ENCODE assay signal across 8 cellular contexts in genomic region chr1:155232001-155232978, GRCh38. TPM values are rescaled to one million over a fixed set of nuclear protein-coding genes. Genes with fewer than 3 reads are reported as not detected.
DNase-seq lines count a peak whose midpoint lies in the region; ATAC-seq and TF ChIP-seq lines count a peak whose summit lies in the region.
"Not testable (repeated sequence)": the region's sequence is repeated elsewhere in the genome, so short reads cannot be mapped to it uniquely, and the experiment has no call there.

No MANE protein-coding gene starts in this region.

- WGBS in esophagus muscularis mucosa: 42% methylated on average over 8 of the region's 13 CpGs
- WGBS in right cardiac atrium: 50% methylated on average over 13 of the region's 13 CpGs
- 43 to 56% methylated on average over 7 to 8 of the region's 13 CpGs for WGBS in thyroid gland, 2 donors

- DNase-seq in AG10803 (ENCODE audit: low read depth) (peak; percentile 81), astrocyte of the hippocampus (ENCODE audit: low read depth, low spot score) (peak; percentile 95), right cardiac atrium (peak; percentile 77 to 90 (median 87)), sciatic nerve (ENCODE audit: low spot score) (peak; percentile 74), thyroid gland (peak; percentile 75 to 77)
- not testable (repeated sequence) for DNase-seq in SJSA1 (ENCODE audit: low read depth in 1 of 2, low spot score in 2 of 2); esophagus muscularis mucosa (ENCODE audit: extremely low spot score)

- H3K36me3 ChIP-seq in SJSA1 (peaks cover 11% of the 10 kb centered on the region), esophagus muscularis mucosa (peaks cover 11 to 23% (median 16%) of the 10 kb centered on the region in 4 donors), neutrophil (peaks cover 29% of the 10 kb centered on the region)
- not testable (repeated sequence) for H3K36me3 ChIP-seq in thyroid gland

- not testable (repeated sequence) for TF ChIP-seq POLR2A in esophagus muscularis mucosa (IDR thresholded peaks at IDR 0.05; ENCODE audit: low read depth); thyroid gland (IDR thresholded peaks at IDR 0.05)

- not testable (repeated sequence) for TF ChIP-seq CTCF in AG10803 (conservative IDR thresholded peaks at IDR 0.05; ENCODE audit: low read length); esophagus muscularis mucosa (IDR thresholded peaks at IDR 0.05); neutrophil (IDR thresholded peaks at IDR 0.05); thyroid gland (IDR thresholded peaks at IDR 0.05)

- H3K9me3 ChIP-seq in SJSA1 (replicated peaks); esophagus muscularis mucosa; right cardiac atrium (ENCODE audit: control insufficient read depth, low read length); neutrophil; thyroid gland: not testable (repeated sequence)

- not testable (repeated sequence) for TF ChIP-seq EP300 in esophagus muscularis mucosa (IDR thresholded peaks at IDR 0.05)

- intact Hi-C loops in esophagus muscularis mucosa (cut with DNase I); right cardiac atrium (cut with DNase I); thyroid gland (cut with DNase I): not testable (repeated sequence)
- intact Hi-C loops in sciatic nerve (cut with DNase I): loop anchor here (5.0 kb wide), 1 partner anchor 1510 kb away; the partner anchor contains the start of gene MRPL24

- not testable (repeated sequence) for H3K27me3 ChIP-seq in SJSA1 (replicated peaks); esophagus muscularis mucosa; right cardiac atrium (ENCODE audit: control insufficient read depth, insufficient read depth); neutrophil; thyroid gland

- H3K4me3 ChIP-seq in AG10803 (ENCODE audit: low read length); SJSA1; esophagus muscularis mucosa; right cardiac atrium (ENCODE audit: low read length); neutrophil (ENCODE audit: low read depth in 1 of 2, low read length in 1 of 2); thyroid gland (replicated peaks in 1 of 3): not testable (repeated sequence)

- H3K27ac ChIP-seq in SJSA1: 0 out of 2 replicates have a peak overlapping the region, but pooled peaks have one; percentile 25
- H3K27ac ChIP-seq in esophagus muscularis mucosa (replicated peaks in 1 of 4): peak overlapping the region; percentile 66 to 74 (median 68)
- peak overlapping the region; percentile 44 for H3K27ac ChIP-seq in right cardiac atrium (ENCODE audit: low read length)
- peak overlapping the region; percentile 35 for H3K27ac ChIP-seq in neutrophil
- peak overlapping the region; percentile 17 to 59 (median 41) for H3K27ac ChIP-seq in thyroid gland

- H3K4me1 ChIP-seq in SJSA1 (replicated peaks): peaks cover 12% of the 10 kb centered on the region
- H3K4me1 ChIP-seq in esophagus muscularis mucosa: peaks cover 6 to 26% (median 25%) of the 10 kb centered on the region in 4 donors
- not testable (repeated sequence) for H3K4me1 ChIP-seq in right cardiac atrium (ENCODE audit: control insufficient read depth, insufficient read depth, low read length)
- H3K4me1 ChIP-seq in neutrophil (ENCODE audit: control insufficient read depth in 1 of 2, insufficient read depth in 1 of 2, low read depth in 1 of 2, low read length in 1 of 2): peaks cover 33 to 45% of the 10 kb centered on the region in 2 experiments
- H3K4me1 ChIP-seq in thyroid gland: peaks cover 0 to 15% of the 10 kb centered on the region in 2 donors

- peak; percentile 42 to 62 for ATAC-seq in right cardiac atrium
- ATAC-seq in sciatic nerve: peak; percentile 7

RNA-seq across cellular contexts. Expression of gene ENTREP3, which starts 23.0 kb away (rescaled TPM):
- 3.7 and 11.9 TPM in 2 replicates for total RNA-seq in SJSA1 (2014; rRNA removed; shearing (Covaris generic))
- total RNA-seq in esophagus muscularis mucosa (10 to 100 TPM; 15.1 to 38.7 (median 22.6) TPM), right cardiac atrium (10 to 100 TPM; 14.2 to 22.3 (median 15.8) TPM), sciatic nerve (28.4 TPM), thyroid gland (10 to 100 TPM in 1 of 4 donors, 1 to 10 TPM in 3; 5.6 to 12.0 (median 7.8) TPM)
- polyA plus RNA-seq in right cardiac atrium: 9.4 TPM

RNA-seq across cellular contexts. Expression of gene MTX1, which starts 23.8 kb away (rescaled TPM):
- total RNA-seq in SJSA1 (2014; rRNA removed; shearing (Covaris generic)): 69.7 and 86.0 TPM in 2 replicates
- total RNA-seq in esophagus muscularis mucosa (10 to 100 TPM; 34.1 to 52.8 (median 38.0) TPM), right cardiac atrium (10 to 100 TPM; 20.1 to 24.3 (median 21.1) TPM), sciatic nerve (20.0 TPM), thyroid gland (10 to 100 TPM; 37.9 to 75.5 (median 52.1) TPM)
- polyA plus RNA-seq in right cardiac atrium: 31.9 TPM

RNA-seq across cellular contexts. Expression of gene THBS3, which starts 24.6 kb away (rescaled TPM):
- 3.2 and 5.4 TPM in 2 replicates for total RNA-seq in SJSA1 (2014; rRNA removed; shearing (Covaris generic))
- total RNA-seq in esophagus muscularis mucosa: 10 to 100 TPM; 16.2 to 37.4 (median 23.4) TPM
- total RNA-seq in right cardiac atrium: 10 to 100 TPM; 16.5 to 33.4 (median 20.1) TPM
- polyA plus RNA-seq in right cardiac atrium: 19.6 TPM
- 58.8 TPM for total RNA-seq in sciatic nerve
- total RNA-seq in thyroid gland: 10 to 100 TPM in 3 of 4 donors, 1 to 10 TPM in 1; 8.5 to 25.7 (median 18.2) TPM

RNA-seq across cellular contexts. Expression of gene SCAMP3, which starts 29.9 kb away (rescaled TPM):
- total RNA-seq in SJSA1 (2014; rRNA removed; shearing (Covaris generic)): 54.6 and 55.9 TPM in 2 replicates
- total RNA-seq in esophagus muscularis mucosa (10 to 100 TPM; 33.6 to 56.0 (median 43.5) TPM), right cardiac atrium (10 to 100 TPM; 50.3 to 65.2 (median 54.9) TPM), sciatic nerve (44.0 TPM), thyroid gland (10 to 100 TPM; 51.9 to 73.5 (median 62.7) TPM)
- 59.3 TPM for polyA plus RNA-seq in right cardiac atrium

RNA-seq across cellular contexts. Expression of gene CLK2, which starts 41.0 kb away (rescaled TPM):
- 13.0 and 13.7 TPM in 2 replicates for total RNA-seq in SJSA1 (2014; rRNA removed; shearing (Covaris generic))
- 10 to 100 TPM; 17.6 to 32.0 (median 25.3) TPM for total RNA-seq in esophagus muscularis mucosa
- total RNA-seq in right cardiac atrium: 10 to 100 TPM; 19.4 to 26.2 (median 22.5) TPM
- 21.8 TPM for polyA plus RNA-seq in right cardiac atrium
- total RNA-seq in sciatic nerve: 57.8 TPM
- total RNA-seq in thyroid gland: 10 to 100 TPM; 40.0 to 61.6 (median 56.2) TPM
